Comparison of ENCODE assay signal across 19 cellular contexts in the genomic region with DNA sequence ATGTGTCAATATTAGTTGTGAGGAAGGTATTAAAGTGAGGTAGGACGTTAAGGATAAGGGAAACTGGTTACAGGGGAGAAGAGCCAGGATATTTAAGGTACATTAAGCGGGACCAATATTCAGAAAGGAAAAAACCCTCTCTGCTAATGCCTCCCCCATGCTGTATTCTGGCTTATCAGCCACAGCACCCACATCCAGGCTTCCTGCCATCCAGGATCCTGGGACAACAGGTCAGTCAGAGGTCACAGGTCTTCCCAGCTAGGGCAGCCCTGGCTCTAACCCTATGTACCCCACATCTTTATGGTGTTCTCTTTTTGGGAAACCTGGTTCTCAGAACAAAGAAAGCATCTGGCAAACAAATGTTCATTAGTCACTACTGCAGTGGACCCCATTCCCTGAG.
"Had no signal": no experiment of that assay in that cellular context is flagged by ENCODE, and none has a peak within 500 bp of the region (broad histone marks: within the 10 kb centered on the region; RNA-seq: fewer than 3 reads in every experiment).

No MANE protein-coding gene starts in this region.

- H3K27me3 ChIP-seq: body of pancreas, cardiac muscle cell, spleen, tibial artery had no signal

- H3K4me3 ChIP-seq: body of pancreas, cardiac muscle cell, lower lobe of right lung, spleen, tibial artery had no signal

- H3K27ac Mint-ChIP-seq: activated CD4-positive, alpha-beta memory T cell treated with anti-CD3 and anti-CD28 coated beads for 36 hours; activated T-helper 1 cell treated with anti-CD3 and anti-CD28 coated beads, Interleukin-12 subunit alpha, Interleukin-12 subunit beta, Interleukin-2, Interleukin-4 antibody, amounts not matched to agents 30 ng/mL and 10 ng/mL and 1 ng/mL, durations not matched to agents 14 hours and 24 hours and 36 hours; progenitor cell of endocrine pancreas; T-helper 2 cell treated with Interferon-gamma antibody and Interleukin-4, amounts not matched to agents 5 μg/mL and 100 μg/mL, for 36 hours had no signal

- DNase-seq: activated CD4-positive, alpha-beta memory T cell treated with anti-CD3 and anti-CD28 coated beads for 36 hours; activated CD4-positive, CD25-positive, alpha-beta regulatory T cell treated with anti-CD3 and anti-CD28 coated beads, Interleukin-2, amount 50 U/mL, for 72 hours; body of pancreas; erythroblast; foreskin fibroblast; mesendoderm; naive B cell; retina; stimulated activated CD4-positive, alpha-beta T cell treated with anti-CD3 and anti-CD28 coated beads, Interleukin-4, amount 100 ng/mL, for 1 hour; stimulated activated naive CD8-positive, alpha-beta T cell treated with anti-CD3 and anti-CD28 coated beads, Interleukin-15, Interleukin-2, amounts not matched to agents 100 U/mL and 50 U/mL, for 24 hours; tibial artery; WERI-Rb-1 had no signal

- H3K27ac ChIP-seq: body of pancreas, cardiac muscle cell, lower lobe of right lung, spleen, tibial artery, WERI-Rb-1 had no signal

- ATAC-seq: body of pancreas; lower lobe of right lung; SK-N-SH treated with all-trans-retinoic acid at 6 μM for 48 hours; stimulated activated naive CD8-positive, alpha-beta T cell treated with anti-CD3 and anti-CD28 coated beads, Interleukin-15, Interleukin-2, amounts not matched to agents 100 U/mL and 50 U/mL, for 24 hours had no signal

- H3K27me3 Mint-ChIP-seq: activated CD4-positive, alpha-beta memory T cell treated with anti-CD3 and anti-CD28 coated beads for 36 hours; naive B cell; progenitor cell of endocrine pancreas had no signal

- H3K4me3 Mint-ChIP-seq: activated CD4-positive, alpha-beta memory T cell treated with anti-CD3 and anti-CD28 coated beads for 36 hours; activated T-helper 1 cell treated with anti-CD3 and anti-CD28 coated beads, Interleukin-12 subunit alpha, Interleukin-12 subunit beta, Interleukin-2, Interleukin-4 antibody, amounts not matched to agents 30 ng/mL and 10 ng/mL and 1 ng/mL, durations not matched to agents 14 hours and 24 hours and 36 hours; T-helper 2 cell treated with Interferon-gamma antibody and Interleukin-4, amounts not matched to agents 5 μg/mL and 100 μg/mL, for 36 hours had no signal

- H3K9me3 ChIP-seq: body of pancreas, lower lobe of right lung, spleen, tibial artery had no signal

- H3K9me3 Mint-ChIP-seq: activated CD4-positive, alpha-beta memory T cell treated with anti-CD3 and anti-CD28 coated beads for 36 hours; activated T-helper 1 cell treated with anti-CD3 and anti-CD28 coated beads, Interleukin-12 subunit alpha, Interleukin-12 subunit beta, Interleukin-2, Interleukin-4 antibody, amounts not matched to agents 30 ng/mL and 10 ng/mL and 1 ng/mL, durations not matched to agents 14 hours and 24 hours and 36 hours; naive B cell; T-helper 2 cell treated with Interferon-gamma antibody and Interleukin-4, amounts not matched to agents 5 μg/mL and 100 μg/mL, for 36 hours had no signal
